Comparison of ENCODE assay signal across 1 cellular context in the genomic region with DNA sequence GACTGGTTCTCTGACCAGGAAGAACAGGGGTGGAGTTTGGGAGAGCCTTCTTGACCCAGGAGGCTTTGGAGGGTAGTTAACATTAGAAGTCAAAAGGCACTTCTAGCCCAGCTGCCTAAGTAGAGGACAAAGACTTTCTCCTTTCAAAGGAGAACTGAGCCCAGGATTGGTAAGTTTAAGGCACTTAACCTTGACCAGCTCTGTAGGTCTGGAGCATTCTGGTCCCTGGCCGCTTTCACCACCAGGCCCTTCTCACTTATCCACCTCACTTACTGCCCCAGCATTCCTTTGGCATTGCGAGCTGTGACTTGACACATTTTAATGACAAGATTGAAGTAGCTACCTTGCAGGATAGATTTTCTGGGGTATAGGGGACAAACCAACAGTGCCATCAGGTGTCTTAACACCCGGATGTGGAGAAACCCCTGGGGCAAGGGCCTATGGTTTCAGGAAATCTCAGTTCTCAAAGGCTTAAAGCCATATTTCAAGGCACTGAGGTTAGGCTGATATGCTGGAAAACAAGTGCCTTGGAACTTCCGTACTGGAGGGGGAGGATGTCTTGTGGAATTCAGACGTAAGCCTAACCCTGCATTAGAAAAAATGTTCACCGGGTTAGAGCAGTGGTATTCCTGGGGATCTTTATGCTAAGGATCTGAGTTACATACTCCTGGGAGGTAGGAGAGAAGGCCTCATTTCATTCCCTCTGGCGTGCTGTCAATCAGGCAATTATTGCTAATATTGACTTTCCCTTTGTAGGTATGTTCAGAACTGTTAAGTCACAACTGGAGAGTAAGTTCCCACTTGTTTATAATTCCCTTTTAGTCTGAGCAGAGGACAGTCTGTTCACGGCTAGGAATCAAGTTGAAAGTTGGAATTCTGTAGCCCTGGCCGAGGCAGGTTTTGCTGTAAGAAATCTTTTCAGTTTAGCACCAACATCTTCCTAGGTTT.
TF ChIP-seq lines count a peak whose summit lies in the region.

No MANE protein-coding gene starts in this region.

TF ChIP-seq in GM23338, 12 proteins besides CTCF, POLR2A, EP300 and RAD21 (continued from another document):
- TF ChIP-seq, protein P1, sequence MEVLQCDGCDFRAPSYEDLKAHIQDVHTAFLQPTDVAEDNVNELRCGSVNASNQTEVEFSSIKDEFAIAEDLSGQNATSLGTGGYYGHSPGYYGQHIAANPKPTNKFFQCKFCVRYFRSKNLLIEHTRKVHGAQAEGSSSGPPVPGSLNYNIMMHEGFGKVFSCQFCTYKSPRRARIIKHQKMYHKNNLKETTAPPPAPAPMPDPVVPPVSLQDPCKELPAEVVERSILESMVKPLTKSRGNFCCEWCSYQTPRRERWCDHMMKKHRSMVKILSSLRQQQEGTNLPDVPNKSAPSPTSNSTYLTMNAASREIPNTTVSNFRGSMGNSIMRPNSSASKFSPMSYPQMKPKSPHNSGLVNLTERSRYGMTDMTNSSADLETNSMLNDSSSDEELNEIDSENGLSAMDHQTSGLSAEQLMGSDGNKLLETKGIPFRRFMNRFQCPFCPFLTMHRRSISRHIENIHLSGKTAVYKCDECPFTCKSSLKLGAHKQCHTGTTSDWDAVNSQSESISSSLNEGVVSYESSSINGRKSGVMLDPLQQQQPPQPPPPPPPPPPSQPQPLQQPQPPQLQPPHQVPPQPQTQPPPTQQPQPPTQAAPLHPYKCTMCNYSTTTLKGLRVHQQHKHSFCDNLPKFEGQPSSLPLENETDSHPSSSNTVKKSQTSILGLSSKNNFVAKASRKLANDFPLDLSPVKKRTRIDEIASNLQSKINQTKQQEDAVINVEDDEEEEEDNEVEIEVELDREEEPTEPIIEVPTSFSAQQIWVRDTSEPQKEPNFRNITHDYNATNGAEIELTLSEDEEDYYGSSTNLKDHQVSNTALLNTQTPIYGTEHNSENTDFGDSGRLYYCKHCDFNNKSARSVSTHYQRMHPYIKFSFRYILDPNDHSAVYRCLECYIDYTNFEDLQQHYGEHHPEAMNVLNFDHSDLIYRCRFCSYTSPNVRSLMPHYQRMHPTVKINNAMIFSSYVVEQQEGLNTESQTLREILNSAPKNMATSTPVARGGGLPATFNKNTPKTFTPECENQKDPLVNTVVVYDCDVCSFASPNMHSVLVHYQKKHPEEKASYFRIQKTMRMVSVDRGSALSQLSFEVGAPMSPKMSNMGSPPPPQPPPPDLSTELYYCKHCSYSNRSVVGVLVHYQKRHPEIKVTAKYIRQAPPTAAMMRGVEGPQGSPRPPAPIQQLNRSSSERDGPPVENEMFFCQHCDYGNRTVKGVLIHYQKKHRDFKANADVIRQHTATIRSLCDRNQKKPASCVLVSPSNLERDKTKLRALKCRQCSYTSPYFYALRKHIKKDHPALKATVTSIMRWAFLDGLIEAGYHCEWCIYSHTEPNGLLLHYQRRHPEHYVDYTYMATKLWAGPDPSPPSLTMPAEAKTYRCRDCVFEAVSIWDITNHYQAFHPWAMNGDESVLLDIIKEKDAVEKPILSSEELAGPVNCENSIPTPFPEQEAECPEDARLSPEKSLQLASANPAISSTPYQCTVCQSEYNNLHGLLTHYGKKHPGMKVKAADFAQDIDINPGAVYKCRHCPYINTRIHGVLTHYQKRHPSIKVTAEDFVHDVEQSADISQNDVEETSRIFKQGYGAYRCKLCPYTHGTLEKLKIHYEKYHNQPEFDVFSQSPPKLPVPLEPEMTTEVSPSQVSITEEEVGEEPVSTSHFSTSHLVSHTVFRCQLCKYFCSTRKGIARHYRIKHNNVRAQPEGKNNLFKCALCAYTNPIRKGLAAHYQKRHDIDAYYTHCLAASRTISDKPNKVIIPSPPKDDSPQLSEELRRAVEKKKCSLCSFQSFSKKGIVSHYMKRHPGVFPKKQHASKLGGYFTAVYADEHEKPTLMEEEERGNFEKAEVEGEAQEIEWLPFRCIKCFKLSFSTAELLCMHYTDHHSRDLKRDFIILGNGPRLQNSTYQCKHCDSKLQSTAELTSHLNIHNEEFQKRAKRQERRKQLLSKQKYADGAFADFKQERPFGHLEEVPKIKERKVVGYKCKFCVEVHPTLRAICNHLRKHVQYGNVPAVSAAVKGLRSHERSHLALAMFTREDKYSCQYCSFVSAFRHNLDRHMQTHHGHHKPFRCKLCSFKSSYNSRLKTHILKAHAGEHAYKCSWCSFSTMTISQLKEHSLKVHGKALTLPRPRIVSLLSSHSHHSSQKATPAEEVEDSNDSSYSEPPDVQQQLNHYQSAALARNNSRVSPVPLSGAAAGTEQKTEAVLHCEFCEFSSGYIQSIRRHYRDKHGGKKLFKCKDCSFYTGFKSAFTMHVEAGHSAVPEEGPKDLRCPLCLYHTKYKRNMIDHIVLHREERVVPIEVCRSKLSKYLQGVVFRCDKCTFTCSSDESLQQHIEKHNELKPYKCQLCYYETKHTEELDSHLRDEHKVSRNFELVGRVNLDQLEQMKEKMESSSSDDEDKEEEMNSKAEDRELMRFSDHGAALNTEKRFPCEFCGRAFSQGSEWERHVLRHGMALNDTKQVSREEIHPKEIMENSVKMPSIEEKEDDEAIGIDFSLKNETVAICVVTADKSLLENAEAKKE (CRISPR knock-in tag; IDR thresholded peaks at IDR 0.05) = no peak
- TF ChIP-seq JUNB (IDR thresholded peaks at IDR 0.05; ENCODE audit: unreplicated experiment) (no peak), ZNF114 (CRISPR knock-in tag; IDR thresholded peaks at IDR 0.05) (no peak), POLR2AphosphoS5 (IDR thresholded peaks at IDR 0.05; ENCODE audit: low read depth) (no peak), NANOG (IDR thresholded peaks at IDR 0.05; ENCODE audit: borderline replicate concordance) (no peak), CREB1 (CRISPR knock-in tag; IDR thresholded peaks at IDR 0.05; ENCODE audit: low read depth) (no peak), ZNF331 (CRISPR knock-in tag; IDR thresholded peaks at IDR 0.05; ENCODE audit: low read depth) (no peak), EZH2 (IDR thresholded peaks at IDR 0.05; ENCODE audit: low read depth, unreplicated experiment) (no peak), STAT1 (IDR thresholded peaks at IDR 0.05; ENCODE audit: unreplicated experiment) (no peak), EZH2phosphoT487 (IDR thresholded peaks at IDR 0.05; ENCODE audit: unreplicated experiment) (no peak)
- TF ChIP-seq, protein P2, sequence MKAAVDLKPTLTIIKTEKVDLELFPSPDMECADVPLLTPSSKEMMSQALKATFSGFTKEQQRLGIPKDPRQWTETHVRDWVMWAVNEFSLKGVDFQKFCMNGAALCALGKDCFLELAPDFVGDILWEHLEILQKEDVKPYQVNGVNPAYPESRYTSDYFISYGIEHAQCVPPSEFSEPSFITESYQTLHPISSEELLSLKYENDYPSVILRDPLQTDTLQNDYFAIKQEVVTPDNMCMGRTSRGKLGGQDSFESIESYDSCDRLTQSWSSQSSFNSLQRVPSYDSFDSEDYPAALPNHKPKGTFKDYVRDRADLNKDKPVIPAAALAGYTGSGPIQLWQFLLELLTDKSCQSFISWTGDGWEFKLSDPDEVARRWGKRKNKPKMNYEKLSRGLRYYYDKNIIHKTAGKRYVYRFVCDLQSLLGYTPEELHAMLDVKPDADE (IDR thresholded peaks at IDR 0.05) = no peak
